ENCODE assay signal across 2 cellular contexts in the genomic region with DNA sequence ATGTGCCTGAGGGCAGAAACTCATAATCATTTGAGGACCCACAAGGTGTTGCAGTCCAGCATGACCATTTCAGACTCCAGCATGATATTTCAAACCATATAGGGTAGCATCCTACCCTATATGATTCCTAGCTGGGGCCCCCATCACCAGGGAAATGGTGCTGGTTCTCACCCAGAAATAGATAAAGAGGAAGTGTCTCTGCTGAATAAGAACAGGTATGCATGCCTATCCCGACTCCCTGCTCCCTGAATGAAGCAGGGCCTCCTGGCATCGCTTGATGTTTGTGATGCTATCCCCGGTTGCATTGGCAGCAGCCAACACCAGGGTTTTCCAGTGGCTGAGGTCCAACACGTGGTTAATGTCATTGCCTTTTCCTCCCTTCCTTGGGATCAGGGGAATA.
TF ChIP-seq lines count a peak whose summit lies in the region.

No MANE protein-coding gene starts in this region.

TF ChIP-seq in HEK293, 187 proteins besides CTCF, POLR2A, EP300 and RAD21:
- TF ChIP-seq ZNF133 (tag by site-specific recombination; IDR thresholded peaks at IDR 0.05) (0 out of 2 replicates have a peak, but pooled peaks have one; percentile 47), ZNF510 (tag by site-specific recombination; IDR thresholded peaks at IDR 0.05; ENCODE audit: insufficient replicate concordance) (no peak), ZNF664 (tag by site-specific recombination; IDR thresholded peaks at IDR 0.05) (no peak), SP7 (tag by site-specific recombination; IDR thresholded peaks at IDR 0.05) (no peak)

TF ChIP-seq in GM12878, 131 proteins besides CTCF, POLR2A, EP300 and RAD21:
- TF ChIP-seq RFX5 (IDR thresholded peaks at IDR 0.05; ENCODE audit: low read depth, low read length) (no peak), CEBPB (IDR thresholded peaks at IDR 0.05; ENCODE audit: borderline replicate concordance in 1 of 2, low read depth in 2 of 2, low read length in 2 of 2) (no peak), SPI1 (IDR thresholded peaks at IDR 0.05; ENCODE audit: borderline replicate concordance, insufficient read depth, low read depth, low read length) (peak; percentile 22; the same call in 1 of the 2 replicates)
